Comparison of ENCODE assay signal across 10 cellular contexts in the genomic region with DNA sequence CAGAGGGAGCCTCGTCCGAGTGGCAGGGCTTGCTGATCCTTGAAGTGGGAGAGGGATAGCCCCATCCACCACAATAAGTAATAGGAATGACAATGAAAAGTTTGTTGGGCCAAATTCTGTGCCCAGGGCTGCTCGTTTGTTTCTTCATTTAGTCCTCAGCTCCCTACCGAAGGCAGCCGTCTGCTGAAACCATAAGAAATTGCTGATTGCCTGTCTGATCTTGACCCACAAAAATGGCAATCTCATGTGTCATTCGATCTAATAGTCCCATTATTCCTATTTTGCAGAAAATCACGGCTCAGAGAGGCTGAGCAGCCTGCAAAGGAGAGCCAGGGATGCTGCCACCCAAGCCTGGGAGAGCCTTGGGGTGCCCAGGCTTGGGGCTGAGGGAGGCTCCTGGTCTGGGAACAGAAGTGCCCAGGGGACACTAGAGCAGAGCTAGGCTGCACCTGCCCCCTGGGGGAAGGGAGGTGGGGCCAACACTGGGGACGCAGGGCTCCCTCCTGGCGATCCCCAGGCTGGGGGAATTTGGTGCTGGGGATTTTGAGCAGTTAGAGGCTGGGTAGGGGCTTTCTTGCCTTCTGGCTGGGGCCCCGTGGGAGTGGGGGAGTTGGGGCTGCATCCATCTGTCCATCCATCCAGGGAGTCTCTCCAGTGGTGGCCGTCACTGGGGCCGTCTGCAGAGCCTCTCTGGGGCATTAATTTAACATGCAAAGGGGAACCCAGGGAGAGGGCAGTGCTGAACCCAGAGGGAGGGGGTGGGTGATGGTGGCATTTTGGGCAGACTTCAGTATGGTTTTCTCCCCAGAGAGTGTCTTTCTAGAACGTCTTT. TPM values are rescaled to one million over a fixed set of nuclear protein-coding genes. Genes with fewer than 3 reads are reported as not detected.
DNase-seq lines count a peak whose midpoint lies in the region; ATAC-seq and TF ChIP-seq lines count a peak whose summit lies in the region.
"Had no signal": no experiment of that assay in that cellular context is flagged by ENCODE, and none has a peak within 500 bp of the region (broad histone marks: within the 10 kb centered on the region; RNA-seq: fewer than 3 reads in every experiment).

No MANE protein-coding gene starts in this region.

- no peaks in the 10 kb centered on the region for H3K36me3 Mint-ChIP-seq in activated naive CD8-positive, alpha-beta T cell treated with anti-CD3 and anti-CD28 coated beads, Interleukin-2, amount 50 U/mL, for 24 hours (ENCODE audit: low read depth)
- no peaks in the 10 kb centered on the region for H3K36me3 Mint-ChIP-seq in chondrocyte (ENCODE audit: low read depth)

- no peak for TF ChIP-seq CTCF in chondrocyte (IDR thresholded peaks at IDR 0.05)

- H3K27me3 Mint-ChIP-seq in activated naive CD8-positive, alpha-beta T cell treated with anti-CD3 and anti-CD28 coated beads, Interleukin-2, amount 50 U/mL, for 24 hours = no peaks in the 10 kb centered on the region
- H3K27me3 Mint-ChIP-seq in chondrocyte (ENCODE audit: low read depth) = peaks cover 31% of the 10 kb centered on the region

- peak overlapping the region; percentile 69 for H3K27ac Mint-ChIP-seq in activated naive CD8-positive, alpha-beta T cell treated with anti-CD3 and anti-CD28 coated beads, Interleukin-2, amount 50 U/mL, for 24 hours
- no peak overlapping the region for H3K27ac Mint-ChIP-seq in chondrocyte (ENCODE audit: unreplicated experiment)

- H3K9me3 Mint-ChIP-seq in activated naive CD8-positive, alpha-beta T cell treated with anti-CD3 and anti-CD28 coated beads, Interleukin-2, amount 50 U/mL, for 24 hours = no peaks in the 10 kb centered on the region
- H3K9me3 Mint-ChIP-seq in chondrocyte (ENCODE audit: low read depth) = no peaks in the 10 kb centered on the region

- no peak overlapping the region for H3K4me3 Mint-ChIP-seq in activated naive CD8-positive, alpha-beta T cell treated with anti-CD3 and anti-CD28 coated beads, Interleukin-2, amount 50 U/mL, for 24 hours
- no peak overlapping the region for H3K4me3 Mint-ChIP-seq in chondrocyte (ENCODE audit: unreplicated experiment)

- ATAC-seq in HG02678 (IDR thresholded peaks at IDR 0.05; ENCODE audit: unreplicated experiment) = peak; percentile 48
- ATAC-seq in activated naive CD8-positive, alpha-beta T cell treated with anti-CD3 and anti-CD28 coated beads, Interleukin-2, amount 50 U/mL, for 24 hours = peak; percentile 14
- no peak for ATAC-seq in GM19397 (IDR thresholded peaks at IDR 0.05; ENCODE audit: unreplicated experiment)
- ATAC-seq in HG03139 (IDR thresholded peaks at IDR 0.05; ENCODE audit: unreplicated experiment) = no peak

- H3K4me1 Mint-ChIP-seq in activated naive CD8-positive, alpha-beta T cell treated with anti-CD3 and anti-CD28 coated beads, Interleukin-2, amount 50 U/mL, for 24 hours = peaks cover 61% of the 10 kb centered on the region
- peaks cover 17% of the 10 kb centered on the region for H3K4me1 Mint-ChIP-seq in chondrocyte (ENCODE audit: low read depth)

- DNase-seq in NOMO-1 treated with DMSO at 0.1 percent for 48 hours (lab: John Stamatoyannopoulos, UW; ENCODE audit: unreplicated experiment) (peak; percentile 33), NOMO-1 (lab: John Stamatoyannopoulos, UW; ENCODE audit: unreplicated experiment in 2 of 2) (no peak), renal cortical epithelial cell (ENCODE audit: low read depth) (peak; percentile 41), chondrocyte (ENCODE audit: low spot score) (no peak)
- peak; percentile 29 for DNase-seq in activated naive CD8-positive, alpha-beta T cell treated with anti-CD3 and anti-CD28 coated beads, Interleukin-2, amount 50 U/mL, for 24 hours
- DNase-seq: colonic mucosa, NCI-H1105 treated with DMSO at 0.1 percent for 48 hours had no signal

RNA-seq across cellular contexts. Expression of a gene that starts 53.5 kb away (rescaled TPM):
- total RNA-seq in renal cortical epithelial cell = 1.0 and 4.2 TPM in 2 replicates
- 2.7 to 4.6 TPM (median 3.6 TPM) in 3 replicates for total RNA-seq in chondrocyte

Comparison
In these comparisons a context has a peak if more than half of its experiments do, and no peak if none do; other contexts are left out.
1. DNase-seq: peak in NOMO-1 treated with DMSO at 0.1 percent for 48 hours (single experiment), activated naive CD8-positive, alpha-beta T cell treated with anti-CD3 and anti-CD28 coated beads, Interleukin-2, amount 50 U/mL, for 24 hours (single experiment) and renal cortical epithelial cell (single experiment); none in NOMO-1 (0 of 2) and chondrocyte (single experiment).
2. ATAC-seq: peak in HG02678 (single experiment) and activated naive CD8-positive, alpha-beta T cell treated with anti-CD3 and anti-CD28 coated beads, Interleukin-2, amount 50 U/mL, for 24 hours (single experiment); none in GM19397 (single experiment) and HG03139 (single experiment).